16 cellular contexts compared by ENCODE assay signal in the genomic region with DNA sequence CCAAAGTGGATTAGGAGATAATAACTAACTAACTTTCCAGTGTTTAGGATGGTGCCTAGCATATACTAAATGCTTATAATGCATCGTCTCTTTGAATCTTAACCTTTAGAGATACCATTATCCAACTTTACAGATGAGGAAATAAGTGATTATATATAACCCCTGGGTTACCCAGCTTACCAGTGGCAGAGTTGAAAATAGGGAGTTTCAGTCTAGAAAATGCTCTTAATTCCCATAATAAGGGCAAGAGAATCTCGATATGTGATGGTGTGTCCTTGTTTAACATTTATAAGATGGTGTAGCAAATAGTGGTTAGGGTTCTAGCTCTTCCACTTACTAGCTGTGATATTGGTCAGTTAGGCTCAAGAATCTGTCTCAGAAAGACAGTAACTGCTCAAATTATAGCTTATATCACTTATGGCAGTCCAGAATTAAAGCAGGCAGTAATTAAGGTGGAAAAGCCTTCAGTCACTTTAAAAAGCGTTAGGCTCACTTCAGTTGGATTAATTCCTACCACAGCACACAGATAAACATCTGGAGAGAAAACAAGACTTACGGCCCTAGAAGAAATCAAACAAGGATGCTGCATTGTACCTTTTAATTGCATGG. TPM values are rescaled to one million over a fixed set of nuclear protein-coding genes. Genes with fewer than 3 reads are reported as not detected.
DNase-seq lines count a peak whose midpoint lies in the region; ATAC-seq and TF ChIP-seq lines count a peak whose summit lies in the region.
"Had no signal": no experiment of that assay in that cellular context is flagged by ENCODE, and none has a peak within 500 bp of the region (broad histone marks: within the 10 kb centered on the region; RNA-seq: fewer than 3 reads in every experiment).

No MANE protein-coding gene starts in this region.

- H3K27ac ChIP-seq in HEK293 (ENCODE audit: extremely low read depth, low read depth, low read length) (no peak overlapping the region), body of pancreas (peak overlapping the region; percentile 30 to 100 (median 70))
- H3K27ac ChIP-seq: left lung, uterus had no signal

- no peak overlapping the region for H3K4me3 ChIP-seq in HEK293 (ENCODE audit: low read depth, low read length)
- H3K4me3 ChIP-seq in body of pancreas, result no peak overlapping the region
- H3K4me3 ChIP-seq: left lung, uterus had no signal

- ATAC-seq in body of pancreas, result no peak
- no peak for ATAC-seq in natural killer cell treated with Interleukin-12 subunit alpha and Interleukin-12 subunit beta and Interleukin-15 and Interleukin-18, amount 100 ng/mL, for 72 hours
- no peak for ATAC-seq in GM18861 (IDR thresholded peaks at IDR 0.05; ENCODE audit: unreplicated experiment)
- ATAC-seq: left lung; stimulated activated naive CD8-positive, alpha-beta T cell treated with anti-CD3 and anti-CD28 coated beads, Interleukin-15, amount 100 ng/mL, for 72 hours had no signal

- H3K27me3 ChIP-seq in body of pancreas, result no peaks in the 10 kb centered on the region
- H3K27me3 ChIP-seq: left lung, uterus had no signal

- peaks cover 60% of the 10 kb centered on the region for H3K4me1 Mint-ChIP-seq in activated CD4-positive, alpha-beta T cell treated with anti-CD3 and anti-CD28 coated beads, Interleukin-2, amount 10 ng/mL, durations not matched to agents 24 days and 14 days
- H3K4me1 Mint-ChIP-seq in natural killer cell treated with Interleukin-12 subunit alpha and Interleukin-12 subunit beta and Interleukin-15 and Interleukin-18, amount 100 ng/mL, for 72 hours (ENCODE audit: low read depth in 2 of 2), result peaks cover 58 to 59% of the 10 kb centered on the region in 2 donors

- H3K36me3 ChIP-seq in HEK293 (ENCODE audit: control insufficient read depth in 2 of 2, insufficient read depth in 1 of 2, low read length in 2 of 2), result peaks cover 58 to 69% of the 10 kb centered on the region in 2 experiments
- peaks cover 16 to 32% of the 10 kb centered on the region in 2 donors for H3K36me3 ChIP-seq in body of pancreas (replicated peaks in 1 of 2; ENCODE audit: insufficient read depth in 1 of 2, low read depth in 2 of 2)
- H3K36me3 ChIP-seq: uterus had no signal

- peak overlapping the region; percentile 48 for H3K4me3 Mint-ChIP-seq in activated CD4-positive, alpha-beta T cell treated with anti-CD3 and anti-CD28 coated beads, Interleukin-2, amount 10 ng/mL, durations not matched to agents 24 days and 14 days
- peak overlapping the region; percentile 94 for H3K4me3 Mint-ChIP-seq in natural killer cell treated with Interleukin-12 subunit alpha and Interleukin-12 subunit beta and Interleukin-15 and Interleukin-18, amount 100 ng/mL, for 72 hours

- H3K27me3 Mint-ChIP-seq in activated CD4-positive, alpha-beta T cell treated with anti-CD3 and anti-CD28 coated beads, Interleukin-2, amount 10 ng/mL, durations not matched to agents 24 days and 14 days, result no peaks in the 10 kb centered on the region
- no peaks in the 10 kb centered on the region for H3K27me3 Mint-ChIP-seq in natural killer cell treated with Interleukin-12 subunit alpha and Interleukin-12 subunit beta and Interleukin-15 and Interleukin-18, amount 100 ng/mL, for 72 hours
- H3K27me3 Mint-ChIP-seq: stimulated activated naive CD8-positive, alpha-beta T cell treated with anti-CD3 and anti-CD28 coated beads, Interleukin-15, amount 100 ng/mL, for 72 hours had no signal

- TF ChIP-seq POLR2A in body of pancreas (IDR thresholded peaks at IDR 0.05), result peak in 1 of 3 donors; percentile 37

- CTCF ChIA-PET in HEK293 (lab: Yijun Ruan, JAX), result interaction anchor here (1.2 kb wide), 1 partner anchor 193 kb away, joined by 4 read pairs; no protein-coding TSS in a partner anchor

- DNase-seq in activated CD4-positive, alpha-beta T cell treated with anti-CD3 and anti-CD28 coated beads, Interleukin-2, amount 10 ng/mL, durations not matched to agents 24 days and 14 days, result no peak
- DNase-seq in activated CD4-positive, alpha-beta T cell treated with anti-CD3 and anti-CD28 coated beads for 4 hours, result no peak
- no peak for DNase-seq in body of pancreas
- DNase-seq in natural killer cell treated with Interleukin-12 subunit alpha and Interleukin-12 subunit beta and Interleukin-15 and Interleukin-18, amount 100 ng/mL, for 72 hours (ENCODE audit: low spot score), result no peak
- no peak for DNase-seq in EL
- no peak for DNase-seq in DMS79 (lab: John Stamatoyannopoulos, UW)
- DNase-seq: activated gamma-delta T cell; Caco-2; effector CD4-positive, alpha-beta T cell; left lung; NCI-H146; NCI-H345; stimulated activated naive CD8-positive, alpha-beta T cell treated with anti-CD3 and anti-CD28 coated beads, Interleukin-15, amount 100 ng/mL, for 72 hours; uterus had no signal

- peaks cover 65% of the 10 kb centered on the region for H3K36me3 Mint-ChIP-seq in activated CD4-positive, alpha-beta T cell treated with anti-CD3 and anti-CD28 coated beads, Interleukin-2, amount 10 ng/mL, durations not matched to agents 24 days and 14 days (ENCODE audit: low read depth)
- H3K36me3 Mint-ChIP-seq in natural killer cell treated with Interleukin-12 subunit alpha and Interleukin-12 subunit beta and Interleukin-15 and Interleukin-18, amount 100 ng/mL, for 72 hours, result peaks cover 40% of the 10 kb centered on the region

- no peaks in the 10 kb centered on the region for H3K9me3 Mint-ChIP-seq in activated CD4-positive, alpha-beta T cell treated with anti-CD3 and anti-CD28 coated beads, Interleukin-2, amount 10 ng/mL, durations not matched to agents 24 days and 14 days
- no peaks in the 10 kb centered on the region for H3K9me3 Mint-ChIP-seq in natural killer cell treated with Interleukin-12 subunit alpha and Interleukin-12 subunit beta and Interleukin-15 and Interleukin-18, amount 100 ng/mL, for 72 hours
- H3K9me3 Mint-ChIP-seq: stimulated activated naive CD8-positive, alpha-beta T cell treated with anti-CD3 and anti-CD28 coated beads, Interleukin-15, amount 100 ng/mL, for 72 hours had no signal

- POLR2A ChIA-PET in HEK293 (lab: Yijun Ruan, JAX), result interaction anchor here (1.3 to 2.0 kb wide), 2 partner anchors 9 to 13 kb away, joined by 3 to 7 read pairs; no protein-coding TSS in a partner anchor

- H3K27ac Mint-ChIP-seq in activated CD4-positive, alpha-beta T cell treated with anti-CD3 and anti-CD28 coated beads, Interleukin-2, amount 10 ng/mL, durations not matched to agents 24 days and 14 days, result no peak overlapping the region
- H3K27ac Mint-ChIP-seq in natural killer cell treated with Interleukin-12 subunit alpha and Interleukin-12 subunit beta and Interleukin-15 and Interleukin-18, amount 100 ng/mL, for 72 hours, result peak overlapping the region; percentile 92 to 98

- H3K9me3 ChIP-seq in HEK293 (ENCODE audit: control insufficient read depth, insufficient read depth, low read depth, low read length) (no peaks in the 10 kb centered on the region), body of pancreas (no peaks in the 10 kb centered on the region)
- H3K9me3 ChIP-seq: Caco-2, left lung, uterus had no signal

- intact Hi-C loops in activated CD4-positive, alpha-beta T cell treated with anti-CD3 and anti-CD28 coated beads, Interleukin-2, amount 10 ng/mL, durations not matched to agents 24 days and 14 days (cut with micrococcal nuclease), result no loop called here
- intact Hi-C loops in body of pancreas (cut with DNase I), result no loop called here

- WGBS in body of pancreas, 2 donors, result 28 to 36% methylated on average over 4 of the region's 4 CpGs

- H3K4me1 ChIP-seq in HEK293 (ENCODE audit: control insufficient read depth, insufficient read depth, low read length) (no peaks in the 10 kb centered on the region), body of pancreas (peaks cover 55% of the 10 kb centered on the region)

- no peak for TF ChIP-seq CTCF in HEK293 (tag by site-specific recombination; IDR thresholded peaks at IDR 0.05)
- TF ChIP-seq CTCF in body of pancreas (IDR thresholded peaks at IDR 0.05), result no peak

TF ChIP-seq in HEK293, 187 proteins besides CTCF, POLR2A, EP300 and RAD21 (continues in another document):
- TF ChIP-seq ZFP69B (tag by site-specific recombination; IDR thresholded peaks at IDR 0.05) (peak; percentile 74), ZNF274 (IDR thresholded peaks at IDR 0.05; ENCODE audit: low read length) (no peak), ZNF274 (tag by site-specific recombination; IDR thresholded peaks at IDR 0.05; ENCODE audit: borderline replicate concordance) (no peak), ZNF16 (tag by site-specific recombination; IDR thresholded peaks at IDR 0.05; ENCODE audit: low read depth) (no peak), SP7 (tag by site-specific recombination; IDR thresholded peaks at IDR 0.05) (peak; percentile 95)

RNA-seq across cellular contexts. Expression of gene XBP1, which starts 6.3 kb away (rescaled TPM):
- 133 and 135 TPM in 2 replicates for total RNA-seq in activated CD4-positive, alpha-beta T cell treated with anti-CD3 and anti-CD28 coated beads, Interleukin-2, amount 10 ng/mL, durations not matched to agents 24 days and 14 days
- 100 to 1,000 TPM; 642 to 771 TPM for total RNA-seq in body of pancreas
- 100 to 1,000 TPM; 287 to 560 TPM for total RNA-seq in natural killer cell treated with Interleukin-12 subunit alpha and Interleukin-12 subunit beta and Interleukin-15 and Interleukin-18, amount 100 ng/mL, for 72 hours

RNA-seq across cellular contexts. Expression of gene CCDC117, which starts 21.6 kb away (rescaled TPM):
- 41.2 and 47.7 TPM in 2 replicates for total RNA-seq in activated CD4-positive, alpha-beta T cell treated with anti-CD3 and anti-CD28 coated beads, Interleukin-2, amount 10 ng/mL, durations not matched to agents 24 days and 14 days
- total RNA-seq in body of pancreas, result 10 to 100 TPM; 13.8 to 16.3 TPM
- 10 to 100 TPM; 35.3 to 43.4 TPM for total RNA-seq in natural killer cell treated with Interleukin-12 subunit alpha and Interleukin-12 subunit beta and Interleukin-15 and Interleukin-18, amount 100 ng/mL, for 72 hours

RNA-seq across cellular contexts. Expression of gene HSCB, which starts 52.2 kb away (rescaled TPM):
- total RNA-seq in activated CD4-positive, alpha-beta T cell treated with anti-CD3 and anti-CD28 coated beads, Interleukin-2, amount 10 ng/mL, durations not matched to agents 24 days and 14 days, result 12.8 and 14.1 TPM in 2 replicates
- total RNA-seq in body of pancreas, result 10 to 100 TPM; 11.7 to 14.2 TPM
- 10 to 100 TPM; 11.8 to 22.1 TPM for total RNA-seq in natural killer cell treated with Interleukin-12 subunit alpha and Interleukin-12 subunit beta and Interleukin-15 and Interleukin-18, amount 100 ng/mL, for 72 hours

RNA-seq across cellular contexts. Expression of gene CHEK2, which starts 52.5 kb away (rescaled TPM):
- total RNA-seq in activated CD4-positive, alpha-beta T cell treated with anti-CD3 and anti-CD28 coated beads, Interleukin-2, amount 10 ng/mL, durations not matched to agents 24 days and 14 days, result 29.8 and 32.7 TPM in 2 replicates
- total RNA-seq in body of pancreas, result 1 to 10 TPM in 1 of 2 donors, under 1 TPM in 1; 0.66 to 2.1 TPM
- 10 to 100 TPM; 28.1 to 36.2 TPM for total RNA-seq in natural killer cell treated with Interleukin-12 subunit alpha and Interleukin-12 subunit beta and Interleukin-15 and Interleukin-18, amount 100 ng/mL, for 72 hours
